Comparison of ENCODE assay signal across 17 cellular contexts in the genomic region with DNA sequence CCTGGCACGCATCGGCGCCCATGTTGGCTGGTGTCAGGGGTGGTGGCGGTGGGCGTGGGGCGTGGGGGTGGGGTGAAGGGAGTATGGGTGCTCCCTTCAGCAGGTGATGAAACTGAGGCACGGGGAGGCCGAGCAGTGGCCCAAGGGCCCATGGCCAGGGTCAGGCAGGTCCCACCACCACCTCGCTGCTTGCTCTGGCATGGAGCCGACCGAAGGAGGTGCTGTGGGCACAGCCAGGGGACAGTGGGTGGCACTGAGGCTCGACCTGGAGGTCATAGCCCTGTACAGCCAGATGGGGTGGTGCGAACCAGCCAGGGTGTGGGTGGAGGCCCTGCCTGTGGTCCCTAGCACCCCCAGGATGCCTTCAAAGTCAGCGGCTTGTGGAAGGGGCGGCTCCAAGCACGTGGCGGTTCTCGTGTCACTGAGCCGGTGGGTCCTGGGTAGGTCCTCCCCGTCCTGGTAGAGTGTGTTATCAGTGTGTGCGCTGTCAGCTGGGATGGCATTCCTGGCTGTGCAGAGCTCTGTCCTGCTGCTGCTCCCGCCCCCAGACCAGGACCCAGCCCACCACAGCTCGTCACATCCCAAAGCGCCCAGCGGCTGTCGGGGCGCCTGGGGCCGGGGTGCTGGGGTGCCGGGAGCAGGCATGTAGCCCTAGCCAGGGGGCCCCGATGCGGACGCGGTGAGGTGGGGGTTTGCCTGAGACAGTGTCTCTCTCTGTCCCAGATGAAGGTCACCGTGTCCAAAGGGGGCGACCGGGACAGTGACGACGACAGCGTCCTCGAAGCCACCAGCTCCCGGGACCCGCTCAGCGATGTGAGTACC.
"Had no signal": no experiment of that assay in that cellular context is flagged by ENCODE, and none has a peak within 500 bp of the region (broad histone marks: within the 10 kb centered on the region; RNA-seq: fewer than 3 reads in every experiment).

No MANE protein-coding gene starts in this region.

- H3K27ac ChIP-seq: brain microvascular endothelial cell, gastrocnemius medialis, heart right ventricle, skin epidermis had no signal

- H3K4me1 Mint-ChIP-seq: activated CD4-positive, alpha-beta T cell treated with anti-CD3 and anti-CD28 coated beads, Interleukin-2, amount 10 ng/mL, durations not matched to agents 24 days and 14 days had no signal

- H3K9me3 ChIP-seq: gastrocnemius medialis, heart right ventricle had no signal

- H3K36me3 ChIP-seq: brain microvascular endothelial cell, gastrocnemius medialis had no signal

- H3K27me3 ChIP-seq: brain microvascular endothelial cell, gastrocnemius medialis, heart right ventricle had no signal

- DNase-seq: activated B cell treated with CpG ODN at 0.5 μM for 24 hours; activated CD4-positive, alpha-beta T cell treated with anti-CD3 and anti-CD28 coated beads, Interleukin-2, amount 10 ng/mL, durations not matched to agents 24 days and 14 days; activated CD8-positive, alpha-beta memory T cell treated with anti-CD3 and anti-CD28 coated beads, Interleukin-2, amount 50 U/mL, for 48 hours; activated gamma-delta T cell treated with Interleukin-2 at 50 U/mL for 16 hours; activated naive CD8-positive, alpha-beta T cell treated with anti-CD3 and anti-CD28 coated beads for 36 hours; activated T-cell treated with anti-CD3 and anti-CD28 coated beads, Interleukin-2, amount 50 U/mL, for 72 hours; cerebellar nuclear complex; effector memory CD4-positive, alpha-beta T cell; gastrocnemius medialis; heart right ventricle; naive thymus-derived CD8-positive, alpha-beta T cell; stimulated activated CD4-positive, alpha-beta T cell treated with anti-CD3 and anti-CD28 coated beads, Interleukin-4, amount 100 ng/mL, for 24 hours; stimulated activated naive CD4-positive, alpha-beta T cell had no signal

- H3K27me3 Mint-ChIP-seq: activated B cell treated with CpG ODN at 0.5 μM for 24 hours; activated CD4-positive, alpha-beta T cell treated with anti-CD3 and anti-CD28 coated beads, Interleukin-2, amount 10 ng/mL, durations not matched to agents 24 days and 14 days; activated naive CD8-positive, alpha-beta T cell treated with anti-CD3 and anti-CD28 coated beads for 36 hours; naive thymus-derived CD8-positive, alpha-beta T cell; type B pancreatic cell had no signal

- H3K4me3 Mint-ChIP-seq: activated B cell treated with CpG ODN at 0.5 μM for 24 hours; activated CD4-positive, alpha-beta T cell treated with anti-CD3 and anti-CD28 coated beads, Interleukin-2, amount 10 ng/mL, durations not matched to agents 24 days and 14 days; activated naive CD8-positive, alpha-beta T cell treated with anti-CD3 and anti-CD28 coated beads for 36 hours; activated T-cell treated with anti-CD3 and anti-CD28 coated beads, Interleukin-2, amount 50 U/mL, for 72 hours; naive thymus-derived CD8-positive, alpha-beta T cell; T-helper 1 cell treated with Interleukin-12 subunit alpha and Interleukin-12 subunit beta and Interleukin-4 antibody, amounts not matched to agents 30 μg/mL and 1 μg/mL, for 36 hours; type B pancreatic cell had no signal

- H3K4me3 ChIP-seq: gastrocnemius medialis, heart right ventricle, skin epidermis had no signal

- ATAC-seq: activated T-cell treated with anti-CD3 and anti-CD28 coated beads, Interleukin-2, amount 50 U/mL, for 72 hours; gastrocnemius medialis; naive thymus-derived CD8-positive, alpha-beta T cell had no signal

- H3K27ac Mint-ChIP-seq: activated B cell treated with CpG ODN at 0.5 μM for 24 hours; activated CD4-positive, alpha-beta T cell treated with anti-CD3 and anti-CD28 coated beads, Interleukin-2, amount 10 ng/mL, durations not matched to agents 24 days and 14 days; activated naive CD8-positive, alpha-beta T cell treated with anti-CD3 and anti-CD28 coated beads for 36 hours; activated T-cell treated with anti-CD3 and anti-CD28 coated beads, Interleukin-2, amount 50 U/mL, for 72 hours; T-helper 1 cell treated with Interleukin-12 subunit alpha and Interleukin-12 subunit beta and Interleukin-4 antibody, amounts not matched to agents 30 μg/mL and 1 μg/mL, for 36 hours; type B pancreatic cell had no signal
